1 cellular context compared by ENCODE assay signal in the genomic region with DNA sequence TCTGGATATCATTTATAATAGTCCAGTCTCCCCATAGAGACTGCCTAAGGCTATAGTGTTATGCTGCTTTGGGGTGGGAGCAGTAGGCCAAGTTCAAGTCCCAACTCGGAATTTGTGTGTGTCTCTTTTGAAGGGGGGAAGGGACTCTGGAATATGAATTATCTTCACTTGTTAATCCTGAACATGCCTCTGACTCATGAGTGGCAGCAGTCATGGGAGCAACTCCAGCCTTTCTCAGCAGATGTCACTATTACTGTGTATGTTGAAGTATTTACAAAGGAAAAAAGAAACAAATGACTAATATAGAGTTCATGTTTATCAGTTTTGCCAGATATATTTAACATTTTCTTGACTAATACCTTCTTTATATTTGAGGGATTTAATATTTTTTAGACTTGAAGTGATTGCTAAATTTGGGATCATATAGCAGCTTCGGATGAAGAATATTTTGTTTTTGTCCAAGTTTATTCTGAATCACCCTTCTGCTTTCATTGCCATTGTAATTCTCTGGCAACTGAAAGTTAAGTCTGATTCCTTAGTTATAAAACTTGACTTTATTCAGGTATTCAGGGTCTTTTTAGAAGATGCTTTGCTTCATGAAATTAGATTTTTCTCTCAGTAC.
A peak's percentile ranks its signal among the peaks of the same experiment; 100 is the strongest.
TF ChIP-seq lines count a peak whose summit lies in the region.

No MANE protein-coding gene starts in this region.

TF ChIP-seq in HepG2, 621 proteins besides CTCF, POLR2A, EP300 and RAD21 (continued from another document and continues in another):
- TF ChIP-seq ARNT (IDR thresholded peaks at IDR 0.05) (no peak), JUNB (CRISPR knock-in tag; IDR thresholded peaks at IDR 0.05; ENCODE audit: borderline replicate concordance) (no peak), ERF (CRISPR knock-in tag; IDR thresholded peaks at IDR 0.05) (no peak), RARA (CRISPR knock-in tag; IDR thresholded peaks at IDR 0.05) (peak; percentile 11; the same call in 1 of the 2 replicates), ZNF207 (IDR thresholded peaks at IDR 0.05; ENCODE audit: borderline replicate concordance) (no peak), MYNN (CRISPR knock-in tag; IDR thresholded peaks at IDR 0.05; ENCODE audit: low read depth) (no peak), ZNF674 (CRISPR knock-in tag; IDR thresholded peaks at IDR 0.05; ENCODE audit: low read depth) (no peak), GFI1 (CRISPR knock-in tag; IDR thresholded peaks at IDR 0.05; ENCODE audit: borderline replicate concordance) (no peak), EED (CRISPR knock-in tag; IDR thresholded peaks at IDR 0.05) (no peak), KDM2A (CRISPR knock-in tag; IDR thresholded peaks at IDR 0.05; ENCODE audit: borderline replicate concordance, low read depth) (no peak), PAF1 (CRISPR knock-in tag; IDR thresholded peaks at IDR 0.05) (no peak), MAFG (CRISPR knock-in tag; IDR thresholded peaks at IDR 0.05) (no peak), SAP130 (CRISPR knock-in tag; IDR thresholded peaks at IDR 0.05; ENCODE audit: low read depth) (no peak), PLRG1 (conservative IDR thresholded peaks at IDR 0.05) (no peak), JUND (CRISPR knock-in tag; IDR thresholded peaks at IDR 0.05) (no peak), SMC3 (IDR thresholded peaks at IDR 0.05; ENCODE audit: low read length) (peak; percentile 82), KAT2B (IDR thresholded peaks at IDR 0.05; ENCODE audit: borderline replicate concordance, low read depth, low read length) (no peak), CREM (IDR thresholded peaks at IDR 0.05) (no peak), CREM (CRISPR knock-in tag; IDR thresholded peaks at IDR 0.05) (no peak), FOSL2 (CRISPR knock-in tag; IDR thresholded peaks at IDR 0.05) (peak; percentile 72), ZNF335 (CRISPR knock-in tag; IDR thresholded peaks at IDR 0.05) (no peak), CAMTA2 (CRISPR knock-in tag; IDR thresholded peaks at IDR 0.05; ENCODE audit: borderline replicate concordance) (no peak), ATM (IDR thresholded peaks at IDR 0.05; ENCODE audit: borderline replicate concordance) (no peak), ZNF761 (CRISPR knock-in tag; conservative IDR thresholded peaks at IDR 0.05) (no peak)
- TF ChIP-seq, protein P1, sequence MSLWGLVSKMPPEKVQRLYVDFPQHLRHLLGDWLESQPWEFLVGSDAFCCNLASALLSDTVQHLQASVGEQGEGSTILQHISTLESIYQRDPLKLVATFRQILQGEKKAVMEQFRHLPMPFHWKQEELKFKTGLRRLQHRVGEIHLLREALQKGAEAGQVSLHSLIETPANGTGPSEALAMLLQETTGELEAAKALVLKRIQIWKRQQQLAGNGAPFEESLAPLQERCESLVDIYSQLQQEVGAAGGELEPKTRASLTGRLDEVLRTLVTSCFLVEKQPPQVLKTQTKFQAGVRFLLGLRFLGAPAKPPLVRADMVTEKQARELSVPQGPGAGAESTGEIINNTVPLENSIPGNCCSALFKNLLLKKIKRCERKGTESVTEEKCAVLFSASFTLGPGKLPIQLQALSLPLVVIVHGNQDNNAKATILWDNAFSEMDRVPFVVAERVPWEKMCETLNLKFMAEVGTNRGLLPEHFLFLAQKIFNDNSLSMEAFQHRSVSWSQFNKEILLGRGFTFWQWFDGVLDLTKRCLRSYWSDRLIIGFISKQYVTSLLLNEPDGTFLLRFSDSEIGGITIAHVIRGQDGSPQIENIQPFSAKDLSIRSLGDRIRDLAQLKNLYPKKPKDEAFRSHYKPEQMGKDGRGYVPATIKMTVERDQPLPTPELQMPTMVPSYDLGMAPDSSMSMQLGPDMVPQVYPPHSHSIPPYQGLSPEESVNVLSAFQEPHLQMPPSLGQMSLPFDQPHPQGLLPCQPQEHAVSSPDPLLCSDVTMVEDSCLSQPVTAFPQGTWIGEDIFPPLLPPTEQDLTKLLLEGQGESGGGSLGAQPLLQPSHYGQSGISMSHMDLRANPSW (CRISPR knock-in tag; IDR thresholded peaks at IDR 0.05; ENCODE audit: borderline replicate concordance), result no peak
- TF ChIP-seq, protein P2, sequence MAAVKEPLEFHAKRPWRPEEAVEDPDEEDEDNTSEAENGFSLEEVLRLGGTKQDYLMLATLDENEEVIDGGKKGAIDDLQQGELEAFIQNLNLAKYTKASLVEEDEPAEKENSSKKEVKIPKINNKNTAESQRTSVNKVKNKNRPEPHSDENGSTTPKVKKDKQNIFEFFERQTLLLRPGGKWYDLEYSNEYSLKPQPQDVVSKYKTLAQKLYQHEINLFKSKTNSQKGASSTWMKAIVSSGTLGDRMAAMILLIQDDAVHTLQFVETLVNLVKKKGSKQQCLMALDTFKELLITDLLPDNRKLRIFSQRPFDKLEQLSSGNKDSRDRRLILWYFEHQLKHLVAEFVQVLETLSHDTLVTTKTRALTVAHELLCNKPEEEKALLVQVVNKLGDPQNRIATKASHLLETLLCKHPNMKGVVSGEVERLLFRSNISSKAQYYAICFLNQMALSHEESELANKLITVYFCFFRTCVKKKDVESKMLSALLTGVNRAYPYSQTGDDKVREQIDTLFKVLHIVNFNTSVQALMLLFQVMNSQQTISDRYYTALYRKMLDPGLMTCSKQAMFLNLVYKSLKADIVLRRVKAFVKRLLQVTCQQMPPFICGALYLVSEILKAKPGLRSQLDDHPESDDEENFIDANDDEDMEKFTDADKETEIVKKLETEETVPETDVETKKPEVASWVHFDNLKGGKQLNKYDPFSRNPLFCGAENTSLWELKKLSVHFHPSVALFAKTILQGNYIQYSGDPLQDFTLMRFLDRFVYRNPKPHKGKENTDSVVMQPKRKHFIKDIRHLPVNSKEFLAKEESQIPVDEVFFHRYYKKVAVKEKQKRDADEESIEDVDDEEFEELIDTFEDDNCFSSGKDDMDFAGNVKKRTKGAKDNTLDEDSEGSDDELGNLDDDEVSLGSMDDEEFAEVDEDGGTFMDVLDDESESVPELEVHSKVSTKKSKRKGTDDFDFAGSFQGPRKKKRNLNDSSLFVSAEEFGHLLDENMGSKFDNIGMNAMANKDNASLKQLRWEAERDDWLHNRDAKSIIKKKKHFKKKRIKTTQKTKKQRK (IDR thresholded peaks at IDR 0.05; ENCODE audit: low read length), result no peak
- TF ChIP-seq, protein P3, sequence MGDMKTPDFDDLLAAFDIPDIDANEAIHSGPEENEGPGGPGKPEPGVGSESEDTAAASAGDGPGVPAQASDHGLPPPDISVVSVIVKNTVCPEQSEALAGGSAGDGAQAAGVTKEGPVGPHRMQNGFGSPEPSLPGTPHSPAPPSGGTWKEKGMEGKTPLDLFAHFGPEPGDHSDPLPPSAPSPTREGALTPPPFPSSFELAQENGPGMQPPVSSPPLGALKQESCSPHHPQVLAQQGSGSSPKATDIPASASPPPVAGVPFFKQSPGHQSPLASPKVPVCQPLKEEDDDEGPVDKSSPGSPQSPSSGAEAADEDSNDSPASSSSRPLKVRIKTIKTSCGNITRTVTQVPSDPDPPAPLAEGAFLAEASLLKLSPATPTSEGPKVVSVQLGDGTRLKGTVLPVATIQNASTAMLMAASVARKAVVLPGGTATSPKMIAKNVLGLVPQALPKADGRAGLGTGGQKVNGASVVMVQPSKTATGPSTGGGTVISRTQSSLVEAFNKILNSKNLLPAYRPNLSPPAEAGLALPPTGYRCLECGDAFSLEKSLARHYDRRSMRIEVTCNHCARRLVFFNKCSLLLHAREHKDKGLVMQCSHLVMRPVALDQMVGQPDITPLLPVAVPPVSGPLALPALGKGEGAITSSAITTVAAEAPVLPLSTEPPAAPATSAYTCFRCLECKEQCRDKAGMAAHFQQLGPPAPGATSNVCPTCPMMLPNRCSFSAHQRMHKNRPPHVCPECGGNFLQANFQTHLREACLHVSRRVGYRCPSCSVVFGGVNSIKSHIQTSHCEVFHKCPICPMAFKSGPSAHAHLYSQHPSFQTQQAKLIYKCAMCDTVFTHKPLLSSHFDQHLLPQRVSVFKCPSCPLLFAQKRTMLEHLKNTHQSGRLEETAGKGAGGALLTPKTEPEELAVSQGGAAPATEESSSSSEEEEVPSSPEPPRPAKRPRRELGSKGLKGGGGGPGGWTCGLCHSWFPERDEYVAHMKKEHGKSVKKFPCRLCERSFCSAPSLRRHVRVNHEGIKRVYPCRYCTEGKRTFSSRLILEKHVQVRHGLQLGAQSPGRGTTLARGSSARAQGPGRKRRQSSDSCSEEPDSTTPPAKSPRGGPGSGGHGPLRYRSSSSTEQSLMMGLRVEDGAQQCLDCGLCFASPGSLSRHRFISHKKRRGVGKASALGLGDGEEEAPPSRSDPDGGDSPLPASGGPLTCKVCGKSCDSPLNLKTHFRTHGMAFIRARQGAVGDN (CRISPR knock-in tag; IDR thresholded peaks at IDR 0.05), result no peak
- TF ChIP-seq, protein P4, sequence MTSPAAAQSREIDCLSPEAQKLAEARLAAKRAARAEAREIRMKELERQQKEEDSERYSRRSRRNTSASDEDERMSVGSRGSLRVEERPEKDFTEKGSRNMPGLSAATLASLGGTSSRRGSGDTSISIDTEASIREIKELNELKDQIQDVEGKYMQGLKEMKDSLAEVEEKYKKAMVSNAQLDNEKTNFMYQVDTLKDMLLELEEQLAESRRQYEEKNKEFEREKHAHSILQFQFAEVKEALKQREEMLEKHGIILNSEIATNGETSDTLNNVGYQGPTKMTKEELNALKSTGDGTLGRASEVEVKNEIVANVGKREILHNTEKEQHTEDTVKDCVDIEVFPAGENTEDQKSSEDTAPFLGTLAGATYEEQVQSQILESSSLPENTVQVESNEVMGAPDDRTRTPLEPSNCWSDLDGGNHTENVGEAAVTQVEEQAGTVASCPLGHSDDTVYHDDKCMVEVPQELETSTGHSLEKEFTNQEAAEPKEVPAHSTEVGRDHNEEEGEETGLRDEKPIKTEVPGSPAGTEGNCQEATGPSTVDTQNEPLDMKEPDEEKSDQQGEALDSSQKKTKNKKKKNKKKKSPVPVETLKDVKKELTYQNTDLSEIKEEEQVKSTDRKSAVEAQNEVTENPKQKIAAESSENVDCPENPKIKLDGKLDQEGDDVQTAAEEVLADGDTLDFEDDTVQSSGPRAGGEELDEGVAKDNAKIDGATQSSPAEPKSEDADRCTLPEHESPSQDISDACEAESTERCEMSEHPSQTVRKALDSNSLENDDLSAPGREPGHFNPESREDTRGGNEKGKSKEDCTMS (CRISPR knock-in tag; conservative IDR thresholded peaks at IDR 0.05), result no peak
- TF ChIP-seq, protein P5, sequence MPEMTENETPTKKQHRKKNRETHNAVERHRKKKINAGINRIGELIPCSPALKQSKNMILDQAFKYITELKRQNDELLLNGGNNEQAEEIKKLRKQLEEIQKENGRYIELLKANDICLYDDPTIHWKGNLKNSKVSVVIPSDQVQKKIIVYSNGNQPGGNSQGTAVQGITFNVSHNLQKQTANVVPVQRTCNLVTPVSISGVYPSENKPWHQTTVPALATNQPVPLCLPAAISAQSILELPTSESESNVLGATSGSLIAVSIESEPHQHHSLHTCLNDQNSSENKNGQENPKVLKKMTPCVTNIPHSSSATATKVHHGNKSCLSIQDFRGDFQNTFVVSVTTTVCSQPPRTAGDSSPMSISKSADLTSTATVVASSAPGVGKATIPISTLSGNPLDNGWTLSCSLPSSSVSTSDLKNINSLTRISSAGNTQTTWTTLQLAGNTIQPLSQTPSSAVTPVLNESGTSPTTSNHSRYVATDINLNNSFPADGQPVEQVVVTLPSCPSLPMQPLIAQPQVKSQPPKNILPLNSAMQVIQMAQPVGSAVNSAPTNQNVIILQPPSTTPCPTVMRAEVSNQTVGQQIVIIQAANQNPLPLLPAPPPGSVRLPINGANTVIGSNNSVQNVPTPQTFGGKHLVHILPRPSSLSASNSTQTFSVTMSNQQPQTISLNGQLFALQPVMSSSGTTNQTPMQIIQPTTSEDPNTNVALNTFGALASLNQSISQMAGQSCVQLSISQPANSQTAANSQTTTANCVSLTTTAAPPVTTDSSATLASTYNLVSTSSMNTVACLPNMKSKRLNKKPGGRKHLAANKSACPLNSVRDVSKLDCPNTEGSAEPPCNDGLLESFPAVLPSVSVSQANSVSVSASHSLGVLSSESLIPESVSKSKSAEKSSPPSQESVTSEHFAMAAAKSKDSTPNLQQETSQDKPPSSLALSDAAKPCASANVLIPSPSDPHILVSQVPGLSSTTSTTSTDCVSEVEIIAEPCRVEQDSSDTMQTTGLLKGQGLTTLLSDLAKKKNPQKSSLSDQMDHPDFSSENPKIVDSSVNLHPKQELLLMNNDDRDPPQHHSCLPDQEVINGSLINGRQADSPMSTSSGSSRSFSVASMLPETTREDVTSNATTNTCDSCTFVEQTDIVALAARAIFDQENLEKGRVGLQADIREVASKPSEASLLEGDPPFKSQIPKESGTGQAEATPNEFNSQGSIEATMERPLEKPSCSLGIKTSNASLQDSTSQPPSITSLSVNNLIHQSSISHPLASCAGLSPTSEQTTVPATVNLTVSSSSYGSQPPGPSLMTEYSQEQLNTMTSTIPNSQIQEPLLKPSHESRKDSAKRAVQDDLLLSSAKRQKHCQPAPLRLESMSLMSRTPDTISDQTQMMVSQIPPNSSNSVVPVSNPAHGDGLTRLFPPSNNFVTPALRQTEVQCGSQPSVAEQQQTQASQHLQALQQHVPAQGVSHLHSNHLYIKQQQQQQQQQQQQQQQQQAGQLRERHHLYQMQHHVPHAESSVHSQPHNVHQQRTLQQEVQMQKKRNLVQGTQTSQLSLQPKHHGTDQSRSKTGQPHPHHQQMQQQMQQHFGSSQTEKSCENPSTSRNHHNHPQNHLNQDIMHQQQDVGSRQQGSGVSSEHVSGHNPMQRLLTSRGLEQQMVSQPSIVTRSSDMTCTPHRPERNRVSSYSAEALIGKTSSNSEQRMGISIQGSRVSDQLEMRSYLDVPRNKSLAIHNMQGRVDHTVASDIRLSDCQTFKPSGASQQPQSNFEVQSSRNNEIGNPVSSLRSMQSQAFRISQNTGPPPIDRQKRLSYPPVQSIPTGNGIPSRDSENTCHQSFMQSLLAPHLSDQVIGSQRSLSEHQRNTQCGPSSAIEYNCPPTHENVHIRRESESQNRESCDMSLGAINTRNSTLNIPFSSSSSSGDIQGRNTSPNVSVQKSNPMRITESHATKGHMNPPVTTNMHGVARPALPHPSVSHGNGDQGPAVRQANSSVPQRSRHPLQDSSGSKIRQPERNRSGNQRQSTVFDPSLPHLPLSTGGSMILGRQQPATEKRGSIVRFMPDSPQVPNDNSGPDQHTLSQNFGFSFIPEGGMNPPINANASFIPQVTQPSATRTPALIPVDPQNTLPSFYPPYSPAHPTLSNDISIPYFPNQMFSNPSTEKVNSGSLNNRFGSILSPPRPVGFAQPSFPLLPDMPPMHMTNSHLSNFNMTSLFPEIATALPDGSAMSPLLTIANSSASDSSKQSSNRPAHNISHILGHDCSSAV (CRISPR knock-in tag; IDR thresholded peaks at IDR 0.05; ENCODE audit: borderline replicate concordance), result no peak
- TF ChIP-seq, protein P6, sequence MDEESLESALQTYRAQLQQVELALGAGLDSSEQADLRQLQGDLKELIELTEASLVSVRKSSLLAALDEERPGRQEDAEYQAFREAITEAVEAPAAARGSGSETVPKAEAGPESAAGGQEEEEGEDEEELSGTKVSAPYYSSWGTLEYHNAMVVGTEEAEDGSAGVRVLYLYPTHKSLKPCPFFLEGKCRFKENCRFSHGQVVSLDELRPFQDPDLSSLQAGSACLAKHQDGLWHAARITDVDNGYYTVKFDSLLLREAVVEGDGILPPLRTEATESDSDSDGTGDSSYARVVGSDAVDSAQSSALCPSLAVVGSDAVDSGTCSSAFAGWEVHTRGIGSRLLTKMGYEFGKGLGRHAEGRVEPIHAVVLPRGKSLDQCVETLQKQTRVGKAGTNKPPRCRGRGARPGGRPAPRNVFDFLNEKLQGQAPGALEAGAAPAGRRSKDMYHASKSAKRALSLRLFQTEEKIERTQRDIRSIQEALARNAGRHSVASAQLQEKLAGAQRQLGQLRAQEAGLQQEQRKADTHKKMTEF (CRISPR knock-in tag; IDR thresholded peaks at IDR 0.05), result peak; percentile 29; the same call in 1 of the 2 replicates
